In genomic region chr16:83215417-83216001, GRCh38 we compare ENCODE assay signal across 8 cellular contexts.
DNase-seq lines count a peak whose midpoint lies in the region; ATAC-seq and TF ChIP-seq lines count a peak whose summit lies in the region.

No MANE protein-coding gene starts in this region.

- 61% methylated on average over 9 of the region's 9 CpGs for whole genome bisulfite sequencing in SK-N-SH (ENCODE audit: low lambda C conversion rate)

- peaks cover 2% of the 10 kb centered on the region for H3K27me3 Mint-ChIP-seq in activated T-helper 1 cell treated with anti-CD3 and anti-CD28 coated beads, Interleukin-12 subunit alpha, Interleukin-12 subunit beta, Interleukin-2, Interleukin-4 antibody, amounts not matched to agents 30 ng/mL and 10 ng/mL and 1 ng/mL, durations not matched to agents 14 hours and 24 hours and 36 hours (ENCODE audit: insufficient read depth)

- intact Hi-C loops in activated T-helper 1 cell treated with anti-CD3 and anti-CD28 coated beads, Interleukin-12 subunit alpha, Interleukin-12 subunit beta, Interleukin-2, Interleukin-4 antibody, amounts not matched to agents 30 ng/mL and 10 ng/mL and 1 ng/mL, durations not matched to agents 14 hours and 24 hours and 36 hours (cut with micrococcal nuclease) = loop anchor here (1.0 to 2.0 kb wide), 2 partner anchors 102 to 585 kb away; no protein-coding TSS in a partner anchor

- H3K79me2 ChIP-seq in SK-N-SH (ENCODE audit: insufficient read depth) = no peaks in the 10 kb centered on the region

- no peak overlapping the region for H3K4me3 ChIP-seq in SK-N-SH (ENCODE audit: low read depth in 2 of 2, low read length in 1 of 2)

- no peak overlapping the region for H3K27ac ChIP-seq in SK-N-SH (ENCODE audit: low read depth in 2 of 2, low read length in 1 of 2)

- no peak overlapping the region for H3K4me3 Mint-ChIP-seq in activated T-helper 1 cell treated with anti-CD3 and anti-CD28 coated beads, Interleukin-12 subunit alpha, Interleukin-12 subunit beta, Interleukin-2, Interleukin-4 antibody, amounts not matched to agents 30 ng/mL and 10 ng/mL and 1 ng/mL, durations not matched to agents 14 hours and 24 hours and 36 hours

- no peaks in the 10 kb centered on the region for H3K27me3 ChIP-seq in SK-N-SH (ENCODE audit: insufficient read depth)

- no peak overlapping the region for H2AFZ ChIP-seq in SK-N-SH (ENCODE audit: low read depth)

- no peaks in the 10 kb centered on the region for H3F3A ChIP-seq in SK-N-SH (replicated peaks; ENCODE audit: insufficient read depth)

- H3K36me3 ChIP-seq in SK-N-SH (replicated peaks in 1 of 2; ENCODE audit: control insufficient read depth in 1 of 2, insufficient read depth in 2 of 2, low read length in 1 of 2) = no peaks in the 10 kb centered on the region

- H4K20me1 ChIP-seq in SK-N-SH (ENCODE audit: insufficient read depth) = no peaks in the 10 kb centered on the region

- no peaks in the 10 kb centered on the region for H3K4me1 ChIP-seq in SK-N-SH (ENCODE audit: control insufficient read depth in 1 of 2, insufficient read depth in 2 of 2, low read depth in 1 of 2, low read length in 1 of 2)

- H3K9ac ChIP-seq in SK-N-SH = no peak overlapping the region

- DNase-seq in SK-N-SH (peak; percentile 49), NOMO-1 (lab: John Stamatoyannopoulos, UW; ENCODE audit: unreplicated experiment in 2 of 2) (peak; percentile 24), iPS-NIHi11 (ENCODE audit: low spot score) (peak; percentile 89), anterior cingulate cortex (lab: John Stamatoyannopoulos, UW) (no peak), superior temporal gyrus (ENCODE audit: extremely low spot score) (no peak)
- peak; percentile 16 for DNase-seq in activated T-helper 1 cell treated with anti-CD3 and anti-CD28 coated beads, Interleukin-12 subunit alpha, Interleukin-12 subunit beta, Interleukin-2, Interleukin-4 antibody, amounts not matched to agents 30 ng/mL and 10 ng/mL and 1 ng/mL, durations not matched to agents 14 hours and 24 hours and 36 hours (ENCODE audit: low spot score)
- peak; percentile 2 to 11 for DNase-seq in stimulated activated CD8-positive, alpha-beta memory T cell treated with anti-CD3 and anti-CD28 coated beads, Interleukin-15, amount 100 ng/mL, for 48 hours (ENCODE audit: low read depth in 2 of 2)

- TF ChIP-seq CTCF in SK-N-SH (IDR thresholded peaks at IDR 0.05) = peak; percentile 76

- CTCF ChIA-PET in SK-N-SH (lab: Yijun Ruan, JAX) = interaction anchor here (0.7 to 2.8 kb wide), 7 partner anchors 12 to 102 kb away, joined by 3 to 14 read pairs (median 3); no protein-coding TSS in a partner anchor

- no peak for TF ChIP-seq EP300 in SK-N-SH (IDR thresholded peaks at IDR 0.05; ENCODE audit: borderline replicate concordance in 1 of 2, low read depth in 1 of 2, low read length in 1 of 2)

- H3K36me3 Mint-ChIP-seq in activated T-helper 1 cell treated with anti-CD3 and anti-CD28 coated beads, Interleukin-12 subunit alpha, Interleukin-12 subunit beta, Interleukin-2, Interleukin-4 antibody, amounts not matched to agents 30 ng/mL and 10 ng/mL and 1 ng/mL, durations not matched to agents 14 hours and 24 hours and 36 hours (ENCODE audit: low read depth) = no peaks in the 10 kb centered on the region

- ATAC-seq in SK-N-SH treated with all-trans-retinoic acid at 6 μM for 48 hours = no peak

- H3K9me3 ChIP-seq in SK-N-SH = no peaks in the 10 kb centered on the region

- no peak overlapping the region for H3K27ac Mint-ChIP-seq in activated T-helper 1 cell treated with anti-CD3 and anti-CD28 coated beads, Interleukin-12 subunit alpha, Interleukin-12 subunit beta, Interleukin-2, Interleukin-4 antibody, amounts not matched to agents 30 ng/mL and 10 ng/mL and 1 ng/mL, durations not matched to agents 14 hours and 24 hours and 36 hours

- peak; percentile 54 for TF ChIP-seq RAD21 in SK-N-SH (IDR thresholded peaks at IDR 0.05; ENCODE audit: low read length)

- no peaks in the 10 kb centered on the region for H3K4me1 Mint-ChIP-seq in activated T-helper 1 cell treated with anti-CD3 and anti-CD28 coated beads, Interleukin-12 subunit alpha, Interleukin-12 subunit beta, Interleukin-2, Interleukin-4 antibody, amounts not matched to agents 30 ng/mL and 10 ng/mL and 1 ng/mL, durations not matched to agents 14 hours and 24 hours and 36 hours (ENCODE audit: low read depth)

- H3K9me2 ChIP-seq in SK-N-SH = no peaks in the 10 kb centered on the region

- POLR2A ChIA-PET in SK-N-SH (lab: Yijun Ruan, JAX) = no interaction called here

- H3K4me2 ChIP-seq in SK-N-SH = no peak overlapping the region

- H3K9me3 Mint-ChIP-seq in activated T-helper 1 cell treated with anti-CD3 and anti-CD28 coated beads, Interleukin-12 subunit alpha, Interleukin-12 subunit beta, Interleukin-2, Interleukin-4 antibody, amounts not matched to agents 30 ng/mL and 10 ng/mL and 1 ng/mL, durations not matched to agents 14 hours and 24 hours and 36 hours = no peaks in the 10 kb centered on the region

TF ChIP-seq in SK-N-SH, 30 proteins besides CTCF, POLR2A, EP300 and RAD21:
- peak; percentile 34; the same call in 1 of the 2 replicates for TF ChIP-seq SMC3 (IDR thresholded peaks at IDR 0.05; ENCODE audit: low read depth, low read length)
- TF ChIP-seq PBX3 (IDR thresholded peaks at IDR 0.05) = no peak

TF ChIP-seq in SK-N-SH treated with all-trans-retinoic acid at 6 μM for 48 hours, 23 proteins besides CTCF, POLR2A, EP300 and RAD21 (continues in another document):
- TF ChIP-seq SNAI2 (CRISPR knock-in tag; IDR thresholded peaks at IDR 0.05) = no peak
- no peak for TF ChIP-seq ZNF8 (CRISPR knock-in tag; IDR thresholded peaks at IDR 0.05)
- no peak for TF ChIP-seq ISL1 (CRISPR knock-in tag; IDR thresholded peaks at IDR 0.05)
- TF ChIP-seq TSHZ2 (CRISPR knock-in tag; IDR thresholded peaks at IDR 0.05) = no peak
- TF ChIP-seq CREB5 (CRISPR knock-in tag; IDR thresholded peaks at IDR 0.05; ENCODE audit: low read depth) = no peak
- no peak for TF ChIP-seq PATZ1 (CRISPR knock-in tag; IDR thresholded peaks at IDR 0.05; ENCODE audit: borderline replicate concordance)
- no peak for TF ChIP-seq POU6F1 (CRISPR knock-in tag; IDR thresholded peaks at IDR 0.05; ENCODE audit: borderline replicate concordance, low read depth)
- TF ChIP-seq ZFP30 (CRISPR knock-in tag; IDR thresholded peaks at IDR 0.05) = no peak

Comparison
In these comparisons a context has a peak if more than half of its experiments do, and no peak if none do; other contexts are left out.
1. DNase-seq: peak in SK-N-SH (single experiment), NOMO-1 (2 of 2), activated T-helper 1 cell treated with anti-CD3 and anti-CD28 coated beads, Interleukin-12 subunit alpha, Interleukin-12 subunit beta, Interleukin-2, Interleukin-4 antibody, amounts not matched to agents 30 ng/mL and 10 ng/mL and 1 ng/mL, durations not matched to agents 14 hours and 24 hours and 36 hours (single experiment), iPS-NIHi11 (single experiment) and stimulated activated CD8-positive, alpha-beta memory T cell treated with anti-CD3 and anti-CD28 coated beads, Interleukin-15, amount 100 ng/mL, for 48 hours (2 of 2); none in anterior cingulate cortex (0 of 58) and superior temporal gyrus (single experiment).